12 cellular contexts compared by ENCODE assay signal in genomic region chr9:120924698-120925534, GRCh38. TPM values are rescaled to one million over a fixed set of nuclear protein-coding genes. Genes with fewer than 3 reads are reported as not detected.
A peak's percentile ranks its signal among the peaks of the same experiment; 100 is the strongest.
DNase-seq lines count a peak whose midpoint lies in the region; ATAC-seq and TF ChIP-seq lines count a peak whose summit lies in the region.
"Had no signal": no experiment of that assay in that cellular context is flagged by ENCODE, and none has a peak within 500 bp of the region (broad histone marks: within the 10 kb centered on the region; RNA-seq: fewer than 3 reads in every experiment).

No MANE protein-coding gene starts in this region.

- peak overlapping the region in 1 of 2 donors; percentile 57 for H3K4me3 Mint-ChIP-seq in CD14-positive monocyte
- H3K4me3 Mint-ChIP-seq in activated T-helper 1 cell treated with anti-CD3 and anti-CD28 coated beads, Interleukin-12 subunit alpha, Interleukin-12 subunit beta, Interleukin-2, Interleukin-4 antibody, amounts not matched to agents 30 ng/mL and 10 ng/mL and 1 ng/mL, durations not matched to agents 14 hours and 24 hours and 36 hours = peak overlapping the region; percentile 89

- H3K27me3 ChIP-seq in mononuclear cell (ENCODE audit: insufficient read depth, low read length) (no peaks in the 10 kb centered on the region), thyroid gland (no peaks in the 10 kb centered on the region)

- WGBS in thyroid gland, 2 donors = 79 to 83% methylated on average over 10 to 11 of the region's 11 CpGs

- no peak for ATAC-seq in GM21360 (IDR thresholded peaks at IDR 0.05; ENCODE audit: unreplicated experiment)
- ATAC-seq: sciatic nerve had no signal

- peaks cover 42% of the 10 kb centered on the region for H3K4me1 Mint-ChIP-seq in CD14-positive monocyte
- H3K4me1 Mint-ChIP-seq in activated T-helper 1 cell treated with anti-CD3 and anti-CD28 coated beads, Interleukin-12 subunit alpha, Interleukin-12 subunit beta, Interleukin-2, Interleukin-4 antibody, amounts not matched to agents 30 ng/mL and 10 ng/mL and 1 ng/mL, durations not matched to agents 14 hours and 24 hours and 36 hours (ENCODE audit: low read depth) = peaks cover 89% of the 10 kb centered on the region

- peaks cover 12 to 13% of the 10 kb centered on the region in 2 donors for H3K36me3 Mint-ChIP-seq in CD14-positive monocyte
- peaks cover 63% of the 10 kb centered on the region for H3K36me3 Mint-ChIP-seq in activated T-helper 1 cell treated with anti-CD3 and anti-CD28 coated beads, Interleukin-12 subunit alpha, Interleukin-12 subunit beta, Interleukin-2, Interleukin-4 antibody, amounts not matched to agents 30 ng/mL and 10 ng/mL and 1 ng/mL, durations not matched to agents 14 hours and 24 hours and 36 hours (ENCODE audit: low read depth)

- intact Hi-C loops in CD14-positive monocyte (cut with micrococcal nuclease) = loop anchor here (5.0 kb wide), 2 partner anchors 48 to 197 kb away; partner anchors contain the start of gene PHF19 (in 1 of the 2)
- intact Hi-C loops in activated T-helper 1 cell treated with anti-CD3 and anti-CD28 coated beads, Interleukin-12 subunit alpha, Interleukin-12 subunit beta, Interleukin-2, Interleukin-4 antibody, amounts not matched to agents 30 ng/mL and 10 ng/mL and 1 ng/mL, durations not matched to agents 14 hours and 24 hours and 36 hours (cut with micrococcal nuclease) = loop anchor here (1.0 to 10.0 kb wide), 3 partner anchors 28 to 430 kb away; no protein-coding TSS in a partner anchor
- intact Hi-C loops in thyroid gland (cut with DNase I) = loop anchor here (5.0 kb wide), 1 partner anchor 53 kb away; no protein-coding TSS in a partner anchor

- no peaks in the 10 kb centered on the region for H3K36me3 ChIP-seq in thyroid gland

- peaks cover 0 to 2% (median 0%) of the 10 kb centered on the region in 3 donors for H3K27me3 Mint-ChIP-seq in CD14-positive monocyte (ENCODE audit: low read depth in 3 of 3)
- H3K27me3 Mint-ChIP-seq in activated T-helper 1 cell treated with anti-CD3 and anti-CD28 coated beads, Interleukin-12 subunit alpha, Interleukin-12 subunit beta, Interleukin-2, Interleukin-4 antibody, amounts not matched to agents 30 ng/mL and 10 ng/mL and 1 ng/mL, durations not matched to agents 14 hours and 24 hours and 36 hours (ENCODE audit: insufficient read depth) = no peaks in the 10 kb centered on the region

- in situ Hi-C loops in GM18951 (cut with MboI; ENCODE audit: low sequenced_read_pairs, unreplicated experiment) = no loop called here

- no peak for TF ChIP-seq CTCF in CD14-positive monocyte (IDR thresholded peaks at IDR 0.05)
- no peak for TF ChIP-seq CTCF in thyroid gland (IDR thresholded peaks at IDR 0.05)

- H3K27ac Mint-ChIP-seq in CD14-positive monocyte = peak overlapping the region in 5 of 7 donors; percentile 35 to 95 (median 89)
- H3K27ac Mint-ChIP-seq in activated T-helper 1 cell treated with anti-CD3 and anti-CD28 coated beads, Interleukin-12 subunit alpha, Interleukin-12 subunit beta, Interleukin-2, Interleukin-4 antibody, amounts not matched to agents 30 ng/mL and 10 ng/mL and 1 ng/mL, durations not matched to agents 14 hours and 24 hours and 36 hours = peak overlapping the region; percentile 96

- no peak for DNase-seq in CD14-positive monocyte (ENCODE audit: low spot score)
- DNase-seq in activated T-helper 1 cell treated with anti-CD3 and anti-CD28 coated beads, Interleukin-12 subunit alpha, Interleukin-12 subunit beta, Interleukin-2, Interleukin-4 antibody, amounts not matched to agents 30 ng/mL and 10 ng/mL and 1 ng/mL, durations not matched to agents 14 hours and 24 hours and 36 hours (ENCODE audit: low spot score) = no peak
- no peak for DNase-seq in thyroid gland
- no peak for DNase-seq in NCI-H2107 treated with DMSO at 0.1 percent for 48 hours (lab: John Stamatoyannopoulos, UW; ENCODE audit: unreplicated experiment)
- DNase-seq in ureter (ENCODE audit: low spot score) = no peak
- DNase-seq: Calu3, MV-4-11, substantia nigra had no signal

- no peaks in the 10 kb centered on the region for H3K9me3 ChIP-seq in mononuclear cell (ENCODE audit: low read depth, low read length)
- H3K9me3 ChIP-seq in thyroid gland = no peaks in the 10 kb centered on the region

- H3K4me3 ChIP-seq in mononuclear cell (ENCODE audit: low read length) (peak overlapping the region; percentile 35), thyroid gland (replicated peaks in 1 of 3) (no peak overlapping the region)

- H3K9me3 Mint-ChIP-seq in CD14-positive monocyte = no peaks in the 10 kb centered on the region
- H3K9me3 Mint-ChIP-seq in activated T-helper 1 cell treated with anti-CD3 and anti-CD28 coated beads, Interleukin-12 subunit alpha, Interleukin-12 subunit beta, Interleukin-2, Interleukin-4 antibody, amounts not matched to agents 30 ng/mL and 10 ng/mL and 1 ng/mL, durations not matched to agents 14 hours and 24 hours and 36 hours = no peaks in the 10 kb centered on the region

- no peak overlapping the region for H3K27ac ChIP-seq in thyroid gland

- TF ChIP-seq POLR2A in GM18951 (IDR thresholded peaks at IDR 0.05; ENCODE audit: extremely low read depth, insufficient read depth, insufficient read length) (peak; percentile 41), thyroid gland (IDR thresholded peaks at IDR 0.05) (no peak)

- H3K4me1 ChIP-seq in mononuclear cell (ENCODE audit: insufficient read depth, low read length) = peaks cover 88% of the 10 kb centered on the region
- peaks cover 7 to 18% of the 10 kb centered on the region in 2 donors for H3K4me1 ChIP-seq in thyroid gland

RNA-seq across cellular contexts. Expression of gene TRAF1, which starts 1.7 kb away (rescaled TPM):
- under 1 TPM; 0.15 to 0.74 TPM for polyA plus RNA-seq in CD14-positive monocyte
- 136 and 138 TPM in 2 replicates for total RNA-seq in activated T-helper 1 cell treated with anti-CD3 and anti-CD28 coated beads, Interleukin-12 subunit alpha, Interleukin-12 subunit beta, Interleukin-2, Interleukin-4 antibody, amounts not matched to agents 30 ng/mL and 10 ng/mL and 1 ng/mL, durations not matched to agents 14 hours and 24 hours and 36 hours
- total RNA-seq in mononuclear cell = 88.8 TPM
- total RNA-seq in thyroid gland = 1 to 10 TPM; 5.7 to 7.8 (median 6.6) TPM
- 10.0 TPM for total RNA-seq in ureter

RNA-seq across cellular contexts. Expression of gene PHF19, which starts 47.9 kb away (rescaled TPM):
- 10 to 100 TPM; 12.6 to 12.7 TPM for polyA plus RNA-seq in CD14-positive monocyte
- 134 and 142 TPM in 2 replicates for total RNA-seq in activated T-helper 1 cell treated with anti-CD3 and anti-CD28 coated beads, Interleukin-12 subunit alpha, Interleukin-12 subunit beta, Interleukin-2, Interleukin-4 antibody, amounts not matched to agents 30 ng/mL and 10 ng/mL and 1 ng/mL, durations not matched to agents 14 hours and 24 hours and 36 hours
- total RNA-seq in mononuclear cell (31.6 TPM), thyroid gland (10 to 100 TPM; 10.8 to 24.1 (median 13.1) TPM), ureter (33.3 TPM)
